26 cellular contexts compared by ENCODE assay signal in genomic region chr5:176173647-176174046, GRCh38.
"Had no signal": no experiment of that assay in that cellular context is flagged by ENCODE, and none has a peak within 500 bp of the region (broad histone marks: within the 10 kb centered on the region; RNA-seq: fewer than 3 reads in every experiment).

No MANE protein-coding gene starts in this region.

- H3K27ac ChIP-seq: colonic mucosa, esophagus muscularis mucosa, prostate gland, skin epidermis, thoracic aorta, tibial nerve had no signal

- H3K4me1 ChIP-seq: colonic mucosa, esophagus muscularis mucosa, prostate gland, tibial nerve had no signal

- H3K9me3 Mint-ChIP-seq: immature natural killer cell had no signal

- H3K36me3 ChIP-seq: colonic mucosa, esophagus muscularis mucosa, prostate gland, thoracic aorta, tibial nerve had no signal

- H3K36me3 Mint-ChIP-seq: immature natural killer cell; memory B cell; mesothelial cell of epicardium; natural killer cell treated with Interleukin-12 subunit alpha and Interleukin-12 subunit beta and Interleukin-15 and Interleukin-18, amount 100 ng/mL, for 72 hours had no signal

- DNase-seq: colonic mucosa; dermis blood vessel endothelial cell; effector memory CD4-positive, alpha-beta T cell; foreskin melanocyte; glutamatergic neuron; hypothalamus; immature natural killer cell; left ventricle myocardium superior; mucosa of descending colon; naive B cell; right cardiac atrium; stimulated activated CD4-positive, alpha-beta T cell treated with anti-CD3 and anti-CD28 coated beads, Interleukin-15, amount 100 ng/mL, for 24 hours; stimulated activated CD4-positive, alpha-beta T cell treated with anti-CD3 and anti-CD28 coated beads, Interleukin-2, amount 100 ng/mL, for 48 hours; stimulated activated naive B cell treated with anti-CD40 and anti-IgM and Interleukin-4, amounts not matched to agents 10 μg/mL and 1 μg/mL and 100 μg/mL, for 72 hours had no signal

- ATAC-seq: left ventricle myocardium superior; mucosa of descending colon; stimulated activated naive B cell treated with anti-CD40 and anti-IgM and Interleukin-4, amounts not matched to agents 10 μg/mL and 1 μg/mL and 100 μg/mL, for 72 hours had no signal

- H3K4me3 Mint-ChIP-seq: central memory CD8-positive, alpha-beta T cell; immature natural killer cell; memory B cell; mesothelial cell of epicardium; naive B cell; natural killer cell treated with Interleukin-12 subunit alpha and Interleukin-12 subunit beta and Interleukin-15 and Interleukin-18, amount 100 ng/mL, for 72 hours; neural crest cell; stimulated activated naive B cell treated with anti-CD40 and anti-IgM and Interleukin-4, amounts not matched to agents 10 μg/mL and 1 μg/mL and 100 μg/mL, for 72 hours; stimulated activated naive CD8-positive, alpha-beta T cell treated with anti-CD3 and anti-CD28 coated beads, Interleukin-15, Interleukin-2, amounts not matched to agents 100 ng/mL and 50 ng/mL, for 24 hours had no signal

- H3K27ac Mint-ChIP-seq: immature natural killer cell; memory B cell; mesothelial cell of epicardium; naive B cell; natural killer cell treated with Interleukin-12 subunit alpha and Interleukin-12 subunit beta and Interleukin-15 and Interleukin-18, amount 100 ng/mL, for 72 hours; stimulated activated naive B cell treated with anti-CD40 and anti-IgM and Interleukin-4, amounts not matched to agents 10 μg/mL and 1 μg/mL and 100 μg/mL, for 72 hours; stimulated activated naive CD8-positive, alpha-beta T cell treated with anti-CD3 and anti-CD28 coated beads, Interleukin-15, Interleukin-2, amounts not matched to agents 100 ng/mL and 50 ng/mL, for 24 hours had no signal

- H3K9me3 ChIP-seq: colonic mucosa, esophagus muscularis mucosa, mucosa of descending colon, prostate gland, thoracic aorta had no signal

- H3K4me1 Mint-ChIP-seq: central memory CD8-positive, alpha-beta T cell; immature natural killer cell; memory B cell; mesothelial cell of epicardium; naive B cell; neural crest cell; stimulated activated naive B cell treated with anti-CD40 and anti-IgM and Interleukin-4, amounts not matched to agents 10 μg/mL and 1 μg/mL and 100 μg/mL, for 72 hours had no signal

- H3K4me3 ChIP-seq: colonic mucosa, esophagus muscularis mucosa, lung, mucosa of descending colon, prostate gland, skin epidermis, thoracic aorta, tibial nerve had no signal

- H3K27me3 ChIP-seq: colonic mucosa had no signal
